ENCODE assay signal across 8 cellular contexts in genomic region chr16:16127469-16128116, GRCh38.
DNase-seq lines count a peak whose midpoint lies in the region; ATAC-seq and TF ChIP-seq lines count a peak whose summit lies in the region.

No MANE protein-coding gene starts in this region.

- no peaks in the 10 kb centered on the region for H3K27me3 ChIP-seq in left lung

- H3K4me3 ChIP-seq in left lung: no peak overlapping the region

- no peaks in the 10 kb centered on the region for H3K4me1 ChIP-seq in left lung

- ATAC-seq in left lung: peak; percentile 97
- no peak for ATAC-seq in GM19328 (IDR thresholded peaks at IDR 0.05; ENCODE audit: unreplicated experiment)

- H3K27ac ChIP-seq in left lung: no peak overlapping the region

- TF ChIP-seq CTCF in left lung (IDR thresholded peaks at IDR 0.05): peak; percentile 72 to 89

- intact Hi-C loops in left lung (cut with DNase I): loop anchor here in 1 of 2 donors (10.0 kb wide), 1 partner anchor 253 kb away; no protein-coding TSS in a partner anchor

- peaks cover 0 to 87% of the 10 kb centered on the region in 2 donors for H3K36me3 ChIP-seq in left lung

- peaks cover 0 to 11% of the 10 kb centered on the region in 2 donors for H3K9me3 ChIP-seq in left lung

- DNase-seq in SHP77 (lab: John Stamatoyannopoulos, UW) (peak; percentile 14 to 32), SHP77 treated with DMSO at 0.1 percent for 48 hours (lab: John Stamatoyannopoulos, UW) (no peak), NCI-H2107 treated with DMSO at 0.1 percent for 48 hours (lab: John Stamatoyannopoulos, UW; ENCODE audit: unreplicated experiment) (peak; percentile 7), cerebellum (ENCODE audit: low spot score) (peak; percentile 73), left lung (peak in 1 of 2 donors; percentile 55)
- DNase-seq in activated CD4-positive, alpha-beta T cell treated with anti-CD3 and anti-CD28 coated beads for 1 hour: peak; percentile 51
- DNase-seq in stimulated activated CD4-positive, alpha-beta T cell treated with anti-CD3 and anti-CD28 coated beads, Interleukin-4, amount 100 ng/mL, for 4 hours: peak; percentile 55 to 59
